Comparison of ENCODE assay signal across 26 cellular contexts in the genomic region with DNA sequence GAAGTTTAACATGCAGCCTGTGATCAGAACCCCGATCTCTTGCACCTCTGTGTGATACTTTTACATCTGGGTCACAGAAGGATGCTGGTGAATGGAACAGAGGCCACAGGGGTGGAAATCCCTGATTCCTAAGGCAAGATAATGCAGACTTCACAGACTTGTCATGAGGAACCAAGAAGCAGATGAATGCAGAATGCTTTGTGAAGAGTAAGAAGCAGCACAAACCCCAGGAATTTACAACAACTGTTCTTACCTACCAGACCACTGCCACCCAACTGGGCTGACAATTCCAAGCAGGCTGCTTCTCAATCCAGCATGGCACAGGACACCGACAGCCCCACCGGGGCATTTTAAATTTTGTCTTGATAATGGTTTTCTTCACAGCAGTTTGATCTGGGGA.
"Had no signal": no experiment of that assay in that cellular context is flagged by ENCODE, and none has a peak within 500 bp of the region (broad histone marks: within the 10 kb centered on the region; RNA-seq: fewer than 3 reads in every experiment).

No MANE protein-coding gene starts in this region.

- FAIRE-seq: colon, endometrium, islet of Langerhans, keratinocyte had no signal

- ATAC-seq: effector memory CD8-positive, alpha-beta T cell; esophagus mucosa; gastrocnemius medialis; heart right ventricle; left cardiac atrium; left lung; left ventricle myocardium superior; lower lobe of right lung; naive thymus-derived CD4-positive, alpha-beta T cell had no signal

- H3K9me3 ChIP-seq: esophagus squamous epithelium, gastrocnemius medialis, heart right ventricle, left lung, lower lobe of right lung had no signal

- H3K36me3 ChIP-seq: esophagus squamous epithelium, gastrocnemius medialis, heart right ventricle, left lung, lower lobe of right lung had no signal

- DNase-seq: cortex of kidney; effector CD8-positive, alpha-beta T cell; effector memory CD8-positive, alpha-beta T cell; endodermal cell; erythroblast; esophagus squamous epithelium; foreskin fibroblast; foreskin melanocyte; gastrocnemius medialis; glutamatergic neuron; head of caudate nucleus; heart right ventricle; hippocampal formation; left cardiac atrium; left lung; left ventricle myocardium superior; lower lobe of right lung; mesenchymal stem cell; midbrain; naive thymus-derived CD4-positive, alpha-beta T cell had no signal

- H3K27me3 ChIP-seq: esophagus squamous epithelium, gastrocnemius medialis, heart right ventricle, left lung had no signal

- H3K27ac ChIP-seq: epithelial cell of prostate, esophagus squamous epithelium, gastrocnemius medialis, heart right ventricle, left lung, lower lobe of right lung had no signal

- H3K4me3 ChIP-seq: esophagus squamous epithelium, gastrocnemius medialis, heart right ventricle, left lung, lower lobe of right lung had no signal
